Comparison of ENCODE assay signal across 1 cellular context in genomic region chr2:32750880-32751279, GRCh38.
TF ChIP-seq lines count a peak whose summit lies in the region.

No MANE protein-coding gene starts in this region.

TF ChIP-seq in IMR-90, 13 proteins besides CTCF, POLR2A, EP300 and RAD21 (continued from another document):
- no peak for TF ChIP-seq MAFK (IDR thresholded peaks at IDR 0.05; ENCODE audit: low read depth, low read length)
- no peak for TF ChIP-seq BHLHE40 (IDR thresholded peaks at IDR 0.05; ENCODE audit: low read depth, low read length)
- TF ChIP-seq CEBPB (IDR thresholded peaks at IDR 0.05; ENCODE audit: low read depth, low read length) = no peak
